Comparison of ENCODE assay signal across 8 cellular contexts in the genomic region with DNA sequence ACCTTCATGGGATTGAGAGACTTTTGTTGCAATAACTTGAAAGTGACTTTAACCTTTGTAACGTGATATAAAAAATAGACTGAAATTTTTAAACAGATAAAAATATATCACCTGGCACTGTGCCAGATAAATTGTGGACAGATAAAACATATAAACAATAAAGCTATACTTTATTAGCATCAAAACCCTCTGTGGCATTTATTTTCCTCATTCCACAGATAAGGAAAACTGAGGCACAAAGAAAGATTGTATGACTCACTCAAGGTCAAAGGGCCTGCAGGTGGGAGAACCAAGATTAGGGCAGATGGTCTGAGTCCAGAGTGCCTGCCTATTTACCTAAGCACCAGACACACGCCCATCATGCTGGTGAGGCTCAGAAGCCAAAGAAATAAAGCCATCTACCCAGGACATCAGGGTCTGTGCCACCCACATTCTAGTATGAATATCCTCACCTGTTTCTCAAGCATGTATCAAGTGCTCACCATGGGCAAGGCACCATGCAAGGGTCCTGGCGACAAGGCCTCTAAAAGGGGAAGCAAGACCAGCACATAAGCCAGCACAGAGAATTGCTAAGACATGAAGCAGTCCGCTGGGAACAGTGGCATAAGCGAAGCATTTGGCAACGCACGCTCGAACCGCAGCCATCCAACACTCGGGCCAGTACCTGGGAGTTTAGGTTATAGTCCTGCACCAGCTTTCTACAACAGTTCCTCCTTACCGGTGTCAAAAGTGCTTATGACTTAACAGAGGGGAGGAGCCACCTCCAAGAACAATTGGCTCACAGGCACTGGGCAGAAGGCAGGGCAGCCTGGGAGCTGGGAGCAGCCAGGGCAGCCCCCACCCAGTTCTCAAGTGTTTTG. TPM values are rescaled to one million over a fixed set of nuclear protein-coding genes. Genes with fewer than 3 reads are reported as not detected.
A peak's percentile ranks its signal among the peaks of the same experiment; 100 is the strongest.
DNase-seq lines count a peak whose midpoint lies in the region; ATAC-seq and TF ChIP-seq lines count a peak whose summit lies in the region.

No MANE protein-coding gene starts in this region.

- H3K4me1 ChIP-seq in CD4-positive, CD25-positive, alpha-beta regulatory T cell (ENCODE audit: control insufficient read depth, insufficient read depth, low read length, poor library complexity, severe bottlenecking) = peaks cover 100% of the 10 kb centered on the region
- peaks cover 100% of the 10 kb centered on the region in 2 experiments for H3K4me1 ChIP-seq in neutrophil (ENCODE audit: control insufficient read depth in 1 of 2, insufficient read depth in 1 of 2, low read depth in 1 of 2, low read length in 1 of 2)

- H3K27me3 Mint-ChIP-seq in CD4-positive, CD25-positive, alpha-beta regulatory T cell = no peaks in the 10 kb centered on the region
- H3K27me3 Mint-ChIP-seq in T-helper 17 cell = no peaks in the 10 kb centered on the region

- H3K27ac ChIP-seq in CD4-positive, CD25-positive, alpha-beta regulatory T cell (ENCODE audit: insufficient read depth, low read length, poor library complexity, severe bottlenecking) = peak overlapping the region; percentile 96
- peak overlapping the region; percentile 99 for H3K27ac ChIP-seq in neutrophil

- H3K4me3 Mint-ChIP-seq in CD4-positive, CD25-positive, alpha-beta regulatory T cell = peak overlapping the region; percentile 80 to 91 (median 90)
- peak overlapping the region; percentile 94 for H3K4me3 Mint-ChIP-seq in T-helper 17 cell

- ATAC-seq in CD4-positive, CD25-positive, alpha-beta regulatory T cell (ENCODE audit: low read depth in 2 of 2) = peak; percentile 32 to 33
- ATAC-seq in T-helper 17 cell (peak; percentile 35), HG03025 (IDR thresholded peaks at IDR 0.05; ENCODE audit: low FRiP score, unreplicated experiment) (no peak)

- no peaks in the 10 kb centered on the region for H3K27me3 ChIP-seq in CD4-positive, CD25-positive, alpha-beta regulatory T cell (ENCODE audit: control insufficient read depth, insufficient read depth, low read length)
- H3K27me3 ChIP-seq in neutrophil = no peaks in the 10 kb centered on the region

- no peak for TF ChIP-seq CTCF in neutrophil (IDR thresholded peaks at IDR 0.05)

- H3K36me3 ChIP-seq in CD4-positive, CD25-positive, alpha-beta regulatory T cell (ENCODE audit: control insufficient read depth, insufficient read depth, low read length) = peaks cover 20% of the 10 kb centered on the region
- peaks cover 34% of the 10 kb centered on the region for H3K36me3 ChIP-seq in neutrophil

- no peak for DNase-seq in CD4-positive, CD25-positive, alpha-beta regulatory T cell
- peak; percentile 52 for DNase-seq in LHCN-M2 (ENCODE audit: low read depth)
- no peak for DNase-seq in T-helper 17 cell
- peak; percentile 76 to 87 for DNase-seq in erythroblast (lab: John Stamatoyannopoulos, UW)
- DNase-seq in hippocampal formation (lab: John Stamatoyannopoulos, UW) = no peak
- DNase-seq in iPS-NIHi11 (ENCODE audit: low spot score) = no peak

- no peaks in the 10 kb centered on the region for H3K9me3 ChIP-seq in CD4-positive, CD25-positive, alpha-beta regulatory T cell (ENCODE audit: control insufficient read depth in 2 of 2, low read length in 2 of 2)
- H3K9me3 ChIP-seq in T-helper 17 cell (ENCODE audit: control insufficient read depth, low read length, poor library complexity, severe bottlenecking) = no peaks in the 10 kb centered on the region
- H3K9me3 ChIP-seq in neutrophil = no peaks in the 10 kb centered on the region

- H3K27ac Mint-ChIP-seq in CD4-positive, CD25-positive, alpha-beta regulatory T cell = peak overlapping the region; percentile 93 to 99 (median 98)
- H3K27ac Mint-ChIP-seq in T-helper 17 cell = peak overlapping the region; percentile 100

- TF ChIP-seq POLR2A in erythroblast (IDR thresholded peaks at IDR 0.05; ENCODE audit: low read length) = no peak

- peak overlapping the region; percentile 82 for H3K4me3 ChIP-seq in CD4-positive, CD25-positive, alpha-beta regulatory T cell (ENCODE audit: low read depth, low read length)
- peak overlapping the region; percentile 64 to 73 for H3K4me3 ChIP-seq in neutrophil (ENCODE audit: low read depth in 1 of 2, low read length in 1 of 2)

- peaks cover 49 to 97% (median 73%) of the 10 kb centered on the region in 4 donors for H3K4me1 Mint-ChIP-seq in CD4-positive, CD25-positive, alpha-beta regulatory T cell
- peaks cover 76% of the 10 kb centered on the region for H3K4me1 Mint-ChIP-seq in T-helper 17 cell

- peaks cover 22% of the 10 kb centered on the region for H3K36me3 Mint-ChIP-seq in CD4-positive, CD25-positive, alpha-beta regulatory T cell
- H3K36me3 Mint-ChIP-seq in T-helper 17 cell (ENCODE audit: low read depth) = peaks cover 2% of the 10 kb centered on the region

- H3K9me3 Mint-ChIP-seq in CD4-positive, CD25-positive, alpha-beta regulatory T cell = no peaks in the 10 kb centered on the region

RNA-seq across cellular contexts. Expression of gene MYH9, which starts 17.6 kb away (rescaled TPM):
- total RNA-seq in CD4-positive, CD25-positive, alpha-beta regulatory T cell = 1,341 TPM
- 10 to 100 TPM; 80.0 to 98.9 (median 93.4) TPM for polyA plus RNA-seq in CD4-positive, CD25-positive, alpha-beta regulatory T cell
- total RNA-seq in LHCN-M2 (2014; rRNA removed) (481 and 492 TPM in 2 replicates), T-helper 17 cell (1,000 to 10,000 TPM; 1,038 to 1,220 TPM)
- 762 TPM for polyA plus RNA-seq in LHCN-M2 (2012)

Comparison
In these comparisons a context has a peak if more than half of its experiments do, and no peak if none do; other contexts are left out.
1. DNase-seq: peak in LHCN-M2 (single experiment) and erythroblast (2 of 2); none in CD4-positive, CD25-positive, alpha-beta regulatory T cell (0 of 3), T-helper 17 cell (0 of 3), hippocampal formation (0 of 2) and iPS-NIHi11 (single experiment).